Comparison of ENCODE assay signal across 16 cellular contexts in genomic region chr12:113134521-113134951, GRCh38. TPM values are rescaled to one million over a fixed set of nuclear protein-coding genes. Genes with fewer than 3 reads are reported as not detected.
DNase-seq lines count a peak whose midpoint lies in the region; ATAC-seq and TF ChIP-seq lines count a peak whose summit lies in the region.
"Had no signal": no experiment of that assay in that cellular context is flagged by ENCODE, and none has a peak within 500 bp of the region (broad histone marks: within the 10 kb centered on the region; RNA-seq: fewer than 3 reads in every experiment).

No MANE protein-coding gene starts in this region.

- intact Hi-C loops in Right ventricle myocardium superior (cut with DNase I): no loop called here
- intact Hi-C loops in heart left ventricle (cut with DNase I): no loop called here
- intact Hi-C loops in PC-3 (cut with micrococcal nuclease): no loop called here
- intact Hi-C loops in transverse colon (cut with DNase I; ENCODE audit: low total_unique reads): no loop called here

- no peaks in the 10 kb centered on the region for H3K36me3 ChIP-seq in heart left ventricle
- H3K36me3 ChIP-seq in PC-3 (ENCODE audit: low read depth, low read length): no peaks in the 10 kb centered on the region
- H3K36me3 ChIP-seq in iPS-15b (ENCODE audit: control insufficient read depth, insufficient read depth, low read length): no peaks in the 10 kb centered on the region
- H3K36me3 ChIP-seq in transverse colon: no peaks in the 10 kb centered on the region
- H3K36me3 ChIP-seq: upper lobe of left lung had no signal

- H3K27me3 ChIP-seq in heart left ventricle (peaks cover 13 to 63% (median 31%) of the 10 kb centered on the region in 9 donors), PC-3 (ENCODE audit: low read length) (0 out of 2 replicates have a peak, but pooled peaks cover 5% of the 10 kb centered on the region), iPS-15b (ENCODE audit: control insufficient read depth, insufficient read depth, low read length) (peaks cover 14% of the 10 kb centered on the region), transverse colon (peaks cover 12% of the 10 kb centered on the region)

- no peak for ATAC-seq in Right ventricle myocardium superior (ENCODE audit: poor library complexity)
- ATAC-seq in heart left ventricle: no peak
- no peak for ATAC-seq in PC-3
- ATAC-seq in omental fat pad (ENCODE audit: low FRiP score): no peak
- no peak for ATAC-seq in HG02981 (IDR thresholded peaks at IDR 0.05; ENCODE audit: unreplicated experiment)

- TF ChIP-seq EP300 in transverse colon (IDR thresholded peaks at IDR 0.05; ENCODE audit: low read depth): no peak

- CTCF ChIA-PET in PC-3 (lab: Charles Lee): no interaction called here

- H3K4me1 ChIP-seq in heart left ventricle (peaks cover 0 to 11% (median 0%) of the 10 kb centered on the region in 12 donors), PC-3 (ENCODE audit: insufficient read depth, low read length) (no peaks in the 10 kb centered on the region), iPS-15b (ENCODE audit: control insufficient read depth, insufficient read depth, low read length) (peaks cover 4% of the 10 kb centered on the region), transverse colon (peaks cover 0 to 20% (median 12%) of the 10 kb centered on the region in 4 donors)

- H3K9me2 ChIP-seq in PC-3 (replicated peaks; ENCODE audit: low read length): no peaks in the 10 kb centered on the region

- H3F3A ChIP-seq in PC-3 (ENCODE audit: low read length, unreplicated experiment): no peaks in the 10 kb centered on the region

- no TSS peak for BruUV-seq in PC-3 (replicated peaks; lab: Mats Ljungman, UMichigan)

- H3K79me2 ChIP-seq in PC-3 (ENCODE audit: low read length): no peaks in the 10 kb centered on the region

- H2AFZ ChIP-seq in PC-3 (ENCODE audit: low read length): no peak overlapping the region

- in situ Hi-C loops in transverse colon (cut with MboI; ENCODE audit: low pct_ligation_motif_present in 1 of 4, low pct_unique_long_range_greater_than_20kb in 1 of 4, low sequenced_read_pairs in 3 of 4): no loop called here

- no peak overlapping the region; the same call in 1 of the 2 replicates for H3K4me2 ChIP-seq in PC-3 (ENCODE audit: low read length)

- no peak for TF ChIP-seq CTCF in heart left ventricle (IDR thresholded peaks at IDR 0.05)
- no peak for TF ChIP-seq CTCF in PC-3 (conservative IDR thresholded peaks at IDR 0.05; ENCODE audit: low read depth, low read length)
- TF ChIP-seq CTCF in transverse colon (IDR thresholded peaks at IDR 0.05): no peak
- no peak for TF ChIP-seq CTCF in omental fat pad (IDR thresholded peaks at IDR 0.05)

- H3K9me3 ChIP-seq in heart left ventricle (no peaks in the 10 kb centered on the region), PC-3 (ENCODE audit: low read length) (no peaks in the 10 kb centered on the region), iPS-15b (ENCODE audit: control insufficient read depth, insufficient read depth, low read length) (no peaks in the 10 kb centered on the region), transverse colon (no peaks in the 10 kb centered on the region)
- H3K9me3 ChIP-seq: upper lobe of left lung had no signal

- no peak for TF ChIP-seq POLR2A in heart left ventricle (IDR thresholded peaks at IDR 0.05)
- TF ChIP-seq POLR2A in transverse colon (IDR thresholded peaks at IDR 0.05): no peak

- no peak overlapping the region for H3K9ac ChIP-seq in PC-3 (ENCODE audit: low read length)
- no peak overlapping the region for H3K9ac ChIP-seq in iPS-15b (ENCODE audit: low read depth, low read length)

- DNase-seq in Right ventricle myocardium superior (peak; percentile 21), heart left ventricle (no peak), PC-3 (no peak), transverse colon (no peak), omental fat pad (ENCODE audit: low spot score) (no peak), GM19240 (ENCODE audit: insufficient read length, low spot score) (no peak)
- DNase-seq: activated CD4-positive, CD25-positive, alpha-beta regulatory T cell; CD4-positive, alpha-beta memory T cell; effector memory CD4-positive, alpha-beta T cell; glutamatergic neuron; mammary epithelial cell; NCI-H1930; upper lobe of left lung had no signal

- no peaks in the 10 kb centered on the region for H4K20me1 ChIP-seq in PC-3 (ENCODE audit: low read length)

- WGBS in heart left ventricle, 4 donors: 53 to 70% (median 63%) methylated on average over 6 of the region's 6 CpGs
- WGBS in transverse colon (ENCODE audit: low coverage in 1 of 2), 2 donors: 31% methylated on average over 6 of the region's 6 CpGs; no CpG with 5 or more reads in 1 of the 2 donors

- H3K27ac ChIP-seq in heart left ventricle (no peak overlapping the region), PC-3 (ENCODE audit: low read length) (no peak overlapping the region), transverse colon (peak overlapping the region in 3 of 4 donors; percentile 53 to 79 (median 72))
- H3K27ac ChIP-seq: upper lobe of left lung had no signal

- POLR2A ChIA-PET in PC-3 (lab: Charles Lee; ENCODE audit: unreplicated experiment): no interaction called here

- H3K4me3 ChIP-seq in heart left ventricle: no peak overlapping the region
- H3K4me3 ChIP-seq in PC-3 (ENCODE audit: low read length): peak overlapping the region; percentile 54; the same call in 1 of the 2 replicates
- H3K4me3 ChIP-seq in iPS-15b (ENCODE audit: low read depth, low read length): peak overlapping the region; percentile 79
- peak overlapping the region in 3 of 4 donors; percentile 34 to 48 (median 45) for H3K4me3 ChIP-seq in transverse colon

RNA-seq across cellular contexts. Expression of gene RASAL1, which starts 1.0 kb away (rescaled TPM):
- not detected for total RNA-seq in Right ventricle myocardium superior
- total RNA-seq in heart left ventricle: not detected
- polyA plus RNA-seq in heart left ventricle: not detected
- total RNA-seq in PC-3 (2014; rRNA removed): 0.66 and 0.69 TPM in 2 replicates
- total RNA-seq in transverse colon: 10 to 100 TPM in 1 of 4 donors, 1 to 10 TPM in 3; 1.9 to 38.2 (median 4.9) TPM
- total RNA-seq in omental fat pad: not detected
- total RNA-seq: pulmonary artery endothelial cell had no signal

RNA-seq across cellular contexts. Expression of gene CFAP73, which starts 15.0 kb away (rescaled TPM):
- not detected for total RNA-seq in Right ventricle myocardium superior
- not detected for total RNA-seq in heart left ventricle
- polyA plus RNA-seq in heart left ventricle: under 1 TPM; 0.04 to 0.11 TPM
- not detected in 2 replicates for total RNA-seq in PC-3 (2014; rRNA removed)
- not detected for total RNA-seq in transverse colon
- not detected for total RNA-seq in omental fat pad
- total RNA-seq: CD4-positive, alpha-beta memory T cell; mammary epithelial cell; pulmonary artery endothelial cell had no signal
- polyA plus RNA-seq: mammary epithelial cell had no signal

RNA-seq across cellular contexts. Expression of gene DDX54, which starts 50.7 kb away (rescaled TPM):
- total RNA-seq in Right ventricle myocardium superior (33.6 TPM), heart left ventricle (10 to 100 TPM; 28.2 to 60.2 (median 38.2) TPM), PC-3 (2014; rRNA removed) (158 and 309 TPM in 2 replicates), transverse colon (10 to 100 TPM; 60.7 to 96.1 (median 72.8) TPM), omental fat pad (10 to 100 TPM; 42.4 to 67.0 (median 51.8) TPM)
- polyA plus RNA-seq in heart left ventricle: 10 to 100 TPM; 23.4 to 53.2 TPM

RNA-seq across cellular contexts. Expression of gene RITA1, which starts 51.0 kb away (rescaled TPM):
- 16.3 TPM for total RNA-seq in Right ventricle myocardium superior
- 10 to 100 TPM; 13.3 to 30.7 (median 16.0) TPM for total RNA-seq in heart left ventricle
- 10 to 100 TPM; 10.4 to 12.9 TPM for polyA plus RNA-seq in heart left ventricle
- 66.8 and 71.6 TPM in 2 replicates for total RNA-seq in PC-3 (2014; rRNA removed)
- 10 to 100 TPM; 17.5 to 41.5 (median 23.8) TPM for total RNA-seq in transverse colon
- 10 to 100 TPM in 3 of 4 donors, 1 to 10 TPM in 1; 7.9 to 14.3 (median 11.5) TPM for total RNA-seq in omental fat pad

Comparison
In these comparisons a context has a peak if more than half of its experiments do, and no peak if none do; other contexts are left out.
1. H3K27ac ChIP-seq: peak in transverse colon (3 of 4); none in heart left ventricle (0 of 12) and PC-3 (single experiment).
2. H3K4me3 ChIP-seq: peak in PC-3 (single experiment), iPS-15b (single experiment) and transverse colon (3 of 4); none in heart left ventricle (0 of 12).